In genomic region chr22:31287818-31288495, GRCh38 we compare ENCODE assay signal across 14 cellular contexts. TPM values are rescaled to one million over a fixed set of nuclear protein-coding genes. Genes with fewer than 3 reads are reported as not detected.
A peak's percentile ranks its signal among the peaks of the same experiment; 100 is the strongest.
DNase-seq lines count a peak whose midpoint lies in the region; ATAC-seq and TF ChIP-seq lines count a peak whose summit lies in the region.
"Had no signal": no experiment of that assay in that cellular context is flagged by ENCODE, and none has a peak within 500 bp of the region (broad histone marks: within the 10 kb centered on the region; RNA-seq: fewer than 3 reads in every experiment).

No MANE protein-coding gene starts in this region.

- H3K4me3 Mint-ChIP-seq in activated CD4-positive, alpha-beta memory T cell treated with anti-CD3 and anti-CD28 coated beads, Interleukin-2, amount 10 ng/mL, durations not matched to agents 7 days and 5 days = peak overlapping the region; percentile 46

- POLR2A ChIA-PET in activated CD4-positive, alpha-beta memory T cell treated with anti-CD3 and anti-CD28 coated beads, Interleukin-2, amount 10 ng/mL, durations not matched to agents 7 days and 5 days (lab: Charles Lee) = interaction anchor here (0.7 to 6.0 kb wide), 6 partner anchors 9 to 76 kb away, joined by 3 to 138 read pairs (median 40); partner anchors contain the start of genes LIMK2 and PATZ1

- CTCF ChIA-PET in activated CD4-positive, alpha-beta memory T cell treated with anti-CD3 and anti-CD28 coated beads, Interleukin-2, amount 10 ng/mL, durations not matched to agents 7 days and 5 days (lab: Charles Lee) = interaction anchor here (0.7 to 5.8 kb wide), 4 partner anchors 13 to 58 kb away, joined by 3 to 59 read pairs (median 8); partner anchors contain the start of gene PATZ1

- H3K36me3 ChIP-seq in left ventricle myocardium inferior (peaks cover 64% of the 10 kb centered on the region), lower lobe of right lung (peaks cover 65% of the 10 kb centered on the region), upper lobe of left lung (peaks cover 17 to 66% (median 44%) of the 10 kb centered on the region in 4 donors)

- ATAC-seq in Right ventricle myocardium inferior = no peak
- no peak for ATAC-seq in lower lobe of right lung
- no peak for ATAC-seq in upper lobe of left lung (ENCODE audit: low FRiP score in 2 of 2)
- ATAC-seq in GM18858 (IDR thresholded peaks at IDR 0.05; ENCODE audit: unreplicated experiment) = no peak
- ATAC-seq in GM21423 (IDR thresholded peaks at IDR 0.05; ENCODE audit: unreplicated experiment) = no peak
- ATAC-seq: foreskin keratinocyte had no signal

- TF ChIP-seq CTCF in left ventricle myocardium inferior (IDR thresholded peaks at IDR 0.05; ENCODE audit: borderline replicate concordance) (no peak), lower lobe of right lung (IDR thresholded peaks at IDR 0.05) (no peak), upper lobe of left lung (IDR thresholded peaks at IDR 0.05) (no peak)

- no peaks in the 10 kb centered on the region for H3K9me3 Mint-ChIP-seq in activated CD4-positive, alpha-beta memory T cell treated with anti-CD3 and anti-CD28 coated beads, Interleukin-2, amount 10 ng/mL, durations not matched to agents 7 days and 5 days

- DNase-seq in left ventricle myocardium inferior (no peak), Right ventricle myocardium inferior (ENCODE audit: missing footprints) (no peak), lower lobe of right lung (no peak), upper lobe of left lung (no peak), AG08396 (ENCODE audit: low spot score) (no peak)
- no peak for DNase-seq in activated CD4-positive, alpha-beta memory T cell treated with anti-CD3 and anti-CD28 coated beads, Interleukin-2, amount 10 ng/mL, durations not matched to agents 7 days and 5 days
- DNase-seq: activated CD4-positive, CD25-positive, alpha-beta regulatory T cell treated with anti-CD3 and anti-CD28 coated beads, Interleukin-2, amount 50 U/mL, for 72 hours; foreskin keratinocyte; NCI-H82; stimulated activated CD4-positive, alpha-beta T cell treated with anti-CD3 and anti-CD28 coated beads, Interleukin-15, amount 100 ng/mL, for 24 hours; trophoblast cell had no signal

- intact Hi-C loops in left ventricle myocardium inferior (cut with micrococcal nuclease) = no loop called here
- intact Hi-C loops in Right ventricle myocardium inferior (cut with DNase I) = no loop called here
- intact Hi-C loops in lower lobe of right lung (cut with DNase I) = no loop called here

- no peak for TF ChIP-seq EP300 in upper lobe of left lung (IDR thresholded peaks at IDR 0.05)

- H3K4me3 ChIP-seq in left ventricle myocardium inferior (peak overlapping the region; percentile 85), lower lobe of right lung (peak overlapping the region; percentile 78), upper lobe of left lung (peak overlapping the region in 2 of 4 donors; percentile 56 to 68)

- H3K9me3 ChIP-seq in left ventricle myocardium inferior (replicated peaks) = no peaks in the 10 kb centered on the region
- H3K9me3 ChIP-seq in lower lobe of right lung = no peaks in the 10 kb centered on the region
- no peaks in the 10 kb centered on the region for H3K9me3 ChIP-seq in upper lobe of left lung

- peaks cover 75% of the 10 kb centered on the region for H3K4me1 Mint-ChIP-seq in activated CD4-positive, alpha-beta memory T cell treated with anti-CD3 and anti-CD28 coated beads, Interleukin-2, amount 10 ng/mL, durations not matched to agents 7 days and 5 days

- 83 to 88% methylated on average over 6 of the region's 6 CpGs for WGBS in upper lobe of left lung, 2 donors

- TF ChIP-seq POLR2A in upper lobe of left lung (IDR thresholded peaks at IDR 0.05) = peak in 1 of 4 donors; percentile 23

- H3K27ac ChIP-seq in left ventricle myocardium inferior (replicated peaks) = peak overlapping the region; percentile 98
- H3K27ac ChIP-seq in lower lobe of right lung = peak overlapping the region; percentile 96
- H3K27ac ChIP-seq in upper lobe of left lung = peak overlapping the region; percentile 97 to 98 (median 98)
- H3K27ac ChIP-seq: foreskin keratinocyte, KMS-11 had no signal

- peaks cover 62% of the 10 kb centered on the region for H3K36me3 Mint-ChIP-seq in activated CD4-positive, alpha-beta memory T cell treated with anti-CD3 and anti-CD28 coated beads, Interleukin-2, amount 10 ng/mL, durations not matched to agents 7 days and 5 days (ENCODE audit: low read depth)

- H3K27ac Mint-ChIP-seq in activated CD4-positive, alpha-beta memory T cell treated with anti-CD3 and anti-CD28 coated beads, Interleukin-2, amount 10 ng/mL, durations not matched to agents 7 days and 5 days = peak overlapping the region; percentile 87

- peaks cover 83% of the 10 kb centered on the region for H3K4me1 ChIP-seq in left ventricle myocardium inferior
- H3K4me1 ChIP-seq in lower lobe of right lung = peaks cover 66% of the 10 kb centered on the region
- H3K4me1 ChIP-seq in upper lobe of left lung = peaks cover 54 to 67% (median 57%) of the 10 kb centered on the region in 4 donors

- H3K27me3 ChIP-seq in left ventricle myocardium inferior (ENCODE audit: low read depth) = no peaks in the 10 kb centered on the region
- H3K27me3 ChIP-seq in lower lobe of right lung (ENCODE audit: low read depth) = no peaks in the 10 kb centered on the region
- H3K27me3 ChIP-seq in upper lobe of left lung = no peaks in the 10 kb centered on the region
- H3K27me3 ChIP-seq: foreskin keratinocyte had no signal

- no peaks in the 10 kb centered on the region for H3K27me3 Mint-ChIP-seq in activated CD4-positive, alpha-beta memory T cell treated with anti-CD3 and anti-CD28 coated beads, Interleukin-2, amount 10 ng/mL, durations not matched to agents 7 days and 5 days

RNA-seq across cellular contexts. Expression of gene PIK3IP1, which starts 4.3 kb away (rescaled TPM):
- total RNA-seq in left ventricle myocardium inferior (11.1 TPM), Right ventricle myocardium inferior (13.7 TPM), lower lobe of right lung (54.9 TPM), upper lobe of left lung (10 to 100 TPM; 38.9 to 97.1 (median 65.8) TPM)
- 10 to 100 TPM; 56.4 to 57.8 TPM for total RNA-seq in activated CD4-positive, alpha-beta memory T cell treated with anti-CD3 and anti-CD28 coated beads, Interleukin-2, amount 10 ng/mL, durations not matched to agents 7 days and 5 days

RNA-seq across cellular contexts. Expression of gene PATZ1, which starts 58.2 kb away (rescaled TPM):
- total RNA-seq in left ventricle myocardium inferior (13.2 TPM), Right ventricle myocardium inferior (9.7 TPM), lower lobe of right lung (25.8 TPM), upper lobe of left lung (10 to 100 TPM; 18.2 to 29.7 (median 24.0) TPM)
- total RNA-seq in activated CD4-positive, alpha-beta memory T cell treated with anti-CD3 and anti-CD28 coated beads, Interleukin-2, amount 10 ng/mL, durations not matched to agents 7 days and 5 days = 10 to 100 TPM; 18.6 to 19.5 TPM
